ENCODE assay signal across 11 cellular contexts in genomic region chr20:49786671-49787370, GRCh38. TPM values are rescaled to one million over a fixed set of nuclear protein-coding genes. Genes with fewer than 3 reads are reported as not detected.
A peak's percentile ranks its signal among the peaks of the same experiment; 100 is the strongest.
DNase-seq lines count a peak whose midpoint lies in the region; ATAC-seq, FAIRE-seq and TF ChIP-seq lines count a peak whose summit lies in the region.
"Had no signal": no experiment of that assay in that cellular context is flagged by ENCODE, and none has a peak within 500 bp of the region (broad histone marks: within the 10 kb centered on the region; RNA-seq: fewer than 3 reads in every experiment).

No MANE protein-coding gene starts in this region.

- 93% methylated on average over 7 of the region's 7 CpGs for WGBS in GM12878 (ENCODE audit: insufficient coverage, insufficient replicate concordance, low lambda C conversion rate, missing lambda C conversion rate)

- intact Hi-C loops in GM12878 (cut with micrococcal nuclease; ENCODE audit: unreplicated experiment), result loop anchor here (1.0 kb wide), 1 partner anchor 36 kb away; no protein-coding TSS in a partner anchor
- intact Hi-C loops in lower lobe of right lung (cut with DNase I), result no loop called here

- FAIRE-seq in GM12878 (lab: Jason Lieb, UNC), result no peak

- H3K27ac ChIP-seq in KMS-11, result no peak overlapping the region; the same call in 1 of the 2 replicates
- no peak overlapping the region for H3K27ac ChIP-seq in GM12878 (ENCODE audit: control insufficient read depth, insufficient read depth)
- H3K27ac ChIP-seq in lower lobe of right lung, result peak overlapping the region; percentile 4

- H3K4me3 ChIP-seq in BE2C (ENCODE audit: low read depth, low read length) (no peak overlapping the region), KMS-11 (IDR thresholded peaks at IDR 0.05; ENCODE audit: insufficient read depth, low read depth, low read length) (no peak overlapping the region), GM12878 (no peak overlapping the region; the same call in 1 of the 2 replicates), lower lobe of right lung (no peak overlapping the region)
- H3K4me3 ChIP-seq: colonic mucosa had no signal

- H3K36me3 ChIP-seq in BE2C (no peaks in the 10 kb centered on the region), KMS-11 (ENCODE audit: insufficient read depth) (no peaks in the 10 kb centered on the region), GM12878 (ENCODE audit: control insufficient read depth in 2 of 2, insufficient read depth in 2 of 2, low read length in 1 of 2) (no peaks in the 10 kb centered on the region), lower lobe of right lung (no peaks in the 10 kb centered on the region)
- H3K36me3 ChIP-seq: colonic mucosa had no signal

- ATAC-seq in GM12878, result 0 out of 3 replicates have a peak, but pooled peaks have one; percentile 8
- ATAC-seq in lower lobe of right lung, result no peak
- ATAC-seq: activated T-cell treated with anti-CD3 and anti-CD28 coated beads, Interleukin-2, amount 50 U/mL, for 72 hours had no signal

- H3K4me2 ChIP-seq in KMS-11, result peak overlapping the region; percentile 79
- peak overlapping the region; percentile 100 for H3K4me2 ChIP-seq in GM12878 (ENCODE audit: control insufficient read depth, insufficient read depth)

- in situ Hi-C loops in GM12878 (cut with MboI), result no loop called here

- peak; percentile 47 for TF ChIP-seq CTCF in BE2C (IDR thresholded peaks at IDR 0.05; ENCODE audit: low read depth, low read length)
- peak; percentile 45 for TF ChIP-seq CTCF in KMS-11 (conservative IDR thresholded peaks at IDR 0.05; ENCODE audit: low read depth, low read length)
- peak in 1 of 3 experiments; percentile 22; a peak in 2 of 6 replicates for TF ChIP-seq CTCF in GM12878 (IDR thresholded peaks at IDR 0.05 in 2 of 3, conservative IDR thresholded peaks at IDR 0.05 in 1 of 3; ENCODE audit: control insufficient read depth in 2 of 3, extremely low read depth in 1 of 3, insufficient read depth in 1 of 3, low read depth in 3 of 3, low read length in 3 of 3)
- peak; percentile 23 for TF ChIP-seq CTCF in lower lobe of right lung (IDR thresholded peaks at IDR 0.05)

- no peaks in the 10 kb centered on the region for H3K27me3 ChIP-seq in BE2C
- H3K27me3 ChIP-seq in KMS-11 (ENCODE audit: insufficient read depth, low read depth), result peaks cover 16% of the 10 kb centered on the region; the same call in 1 of the 2 replicates
- H3K27me3 ChIP-seq in GM12878 (replicated peaks in 1 of 2; ENCODE audit: control insufficient read depth in 2 of 2, insufficient read depth in 2 of 2, low read length in 1 of 2), result no peaks in the 10 kb centered on the region
- no peaks in the 10 kb centered on the region for H3K27me3 ChIP-seq in lower lobe of right lung (ENCODE audit: low read depth)
- H3K27me3 ChIP-seq: colonic mucosa had no signal

- RAD21 ChIA-PET in GM12878 (lab: Charles Lee; ENCODE audit: unreplicated experiment), result interaction anchor here (1.2 to 3.4 kb wide), 7 partner anchors 11 to 176 kb away, joined by 3 to 22 read pairs (median 5); no protein-coding TSS in a partner anchor

- CTCF ChIA-PET in GM12878 (lab: Yijun Ruan, JAX), result interaction anchor here (0.7 to 2.4 kb wide), 7 partner anchors 11 to 162 kb away, joined by 3 to 17 read pairs (median 5); no protein-coding TSS in a partner anchor

- H3K9ac ChIP-seq in KMS-11, result no peak overlapping the region; the same call in 1 of the 2 replicates
- no peak overlapping the region; the same call in 1 of the 2 replicates for H3K9ac ChIP-seq in GM12878 (ENCODE audit: control insufficient read depth, insufficient read depth, low read length)

- TF ChIP-seq RAD21 in GM12878 (IDR thresholded peaks at IDR 0.05; ENCODE audit: insufficient read depth, low read depth, low read length), result 0 out of 2 replicates have a peak, but pooled peaks have one; percentile 9

- TF ChIP-seq POLR2A in GM12878 (IDR thresholded peaks at IDR 0.05; ENCODE audit: low read depth, low read length), result no peak

- no peaks in the 10 kb centered on the region for H3K4me1 ChIP-seq in BE2C
- peaks cover 35% of the 10 kb centered on the region for H3K4me1 ChIP-seq in KMS-11 (ENCODE audit: low read depth, poor library complexity, severe bottlenecking)
- peaks cover 22% of the 10 kb centered on the region for H3K4me1 ChIP-seq in GM12878 (ENCODE audit: control insufficient read depth, insufficient read depth, low read length)
- peaks cover 24% of the 10 kb centered on the region for H3K4me1 ChIP-seq in lower lobe of right lung
- H3K4me1 ChIP-seq: colonic mucosa had no signal

- TF ChIP-seq EP300 in GM12878 (IDR thresholded peaks at IDR 0.05; ENCODE audit: borderline replicate concordance in 1 of 2, control insufficient read depth in 1 of 2, low read depth in 2 of 2, low read length in 2 of 2), result no peak

- BruUV-seq in GM12878 (replicated peaks; lab: Mats Ljungman, UMichigan), result no TSS peak

- H2AFZ ChIP-seq in KMS-11 (ENCODE audit: low read depth) (peak overlapping the region; percentile 51; the same call in 1 of the 2 replicates), GM12878 (ENCODE audit: control insufficient read depth, low read depth, low read length) (no peak overlapping the region)

- SMC1A ChIA-PET in GM12878 (lab: Charles Lee; ENCODE audit: uncharacterized antibody, unreplicated experiment), result interaction anchor here (1.0 to 2.5 kb wide), 11 partner anchors 10 to 157 kb away, joined by 3 to 24 read pairs (median 4); no protein-coding TSS in a partner anchor

- H3K79me2 ChIP-seq in KMS-11 (ENCODE audit: insufficient read depth, low read depth) (no peaks in the 10 kb centered on the region), GM12878 (ENCODE audit: control insufficient read depth, insufficient read depth, low read length) (no peaks in the 10 kb centered on the region)

- H4K20me1 ChIP-seq in KMS-11 (ENCODE audit: insufficient read depth), result no peaks in the 10 kb centered on the region
- no peaks in the 10 kb centered on the region for H4K20me1 ChIP-seq in GM12878 (ENCODE audit: control insufficient read depth, insufficient read depth)

- no peaks in the 10 kb centered on the region for H3K9me3 ChIP-seq in BE2C
- no peaks in the 10 kb centered on the region for H3K9me3 ChIP-seq in GM12878 (replicated peaks; ENCODE audit: control insufficient read depth, insufficient read depth, low read length)
- no peaks in the 10 kb centered on the region for H3K9me3 ChIP-seq in lower lobe of right lung
- H3K9me3 ChIP-seq: colonic mucosa had no signal

- POLR2A ChIA-PET in GM12878 (lab: Charles Lee), result interaction anchor here (1.2 to 6.5 kb wide), 2 partner anchors 10 to 15 kb away, joined by 6 to 34 read pairs; no protein-coding TSS in a partner anchor

- DNase-seq in BE2C (no peak), GM12878 (ENCODE audit: low read depth, low spot score) (no peak), lower lobe of right lung (no peak), dedifferentiated amniotic fluid mesenchymal stem cell (ENCODE audit: extremely low spot score) (no peak), NCI-H187 treated with DMSO at 0.1 percent for 48 hours (lab: John Stamatoyannopoulos, UW) (no peak), foreskin melanocyte (no peak)
- no peak for DNase-seq in stimulated activated CD4-positive, alpha-beta T cell treated with anti-CD3 and anti-CD28 coated beads, Interleukin-4, amount 100 ng/mL, for 4 hours
- DNase-seq: activated T-cell treated with anti-CD3 and anti-CD28 coated beads, Interleukin-2, amount 50 U/mL, for 72 hours; colonic mucosa; NCI-H226 had no signal

TF ChIP-seq in GM12878, 131 proteins besides CTCF, POLR2A, EP300 and RAD21:
- TF ChIP-seq HCFC1 (IDR thresholded peaks at IDR 0.05; ENCODE audit: low read length) (no peak), ZNF217 (IDR thresholded peaks at IDR 0.05) (0 out of 2 replicates have a peak, but pooled peaks have one; percentile 44)

RNA-seq across cellular contexts. Expression of gene SLC9A8, which starts 25.8 kb away (rescaled TPM):
- polyA plus RNA-seq in BE2C (2012; ENCODE audit: insufficient read depth, insufficient read length, low read depth), result 4.5 TPM
- 52.8 and 65.8 TPM in 2 replicates for total RNA-seq in GM12878 (2013; cell fraction: nucleolus; rRNA removed)
- total RNA-seq in GM12878 (2014; rRNA removed), result 11.7 and 15.5 TPM in 2 replicates
- total RNA-seq in GM12878 (2014; rRNA removed; fragmentation: Illumina TruSeq; extraction: Trizol), result 7.8 and 8.8 TPM in 2 replicates
- 11.5 and 11.8 TPM in 2 replicates for total RNA-seq in GM12878 (2021)
- polyA plus RNA-seq in GM12878 (2011; ENCODE audit: low read depth), result 4.4 TPM
- polyA plus RNA-seq in GM12878 (2011; rRNA removed), result 3.0 and 5.1 TPM in 2 replicates
- polyA plus RNA-seq in GM12878 (2011; cell fraction: cytosol; rRNA removed), result 4.5 TPM in 2 replicates
- 23.5 and 26.3 TPM in 2 replicates for polyA plus RNA-seq in GM12878 (2011; cell fraction: nucleus; rRNA removed)
- polyA plus RNA-seq in GM12878 (2012), result 7.2 and 8.6 TPM in 2 replicates
- 6.5 and 8.2 TPM in 2 replicates for polyA plus RNA-seq in GM12878 (2014; fragmentation: Illumina TruSeq; extraction: Trizol)
- polyA plus RNA-seq in GM12878 (2014; fragmentation: Nextera tagmentation; extraction: Ambion mirVana), result under 1 TPM; 0.40 to 0.53 TPM
- polyA plus RNA-seq in GM12878 (2014; rRNA removed), result 8.9 and 9.5 TPM in 2 replicates
- polyA plus RNA-seq in GM12878 (2016; fragmentation: Nextera tagmentation; extraction: Ambion mirVana), result 1 to 10 TPM; 4.7 to 4.9 TPM
- polyA minus RNA-seq in GM12878 (2011; rRNA and poly(A)+ RNA removed), result 36.6 and 38.0 TPM in 2 replicates
- 1.6 and 1.9 TPM in 2 replicates for polyA minus RNA-seq in GM12878 (2011; cell fraction: cytosol; rRNA and poly(A)+ RNA removed)
- polyA minus RNA-seq in GM12878 (2011; cell fraction: nucleus; rRNA and poly(A)+ RNA removed), result 29.6 and 48.5 TPM in 2 replicates
- total RNA-seq in lower lobe of right lung, result 17.7 TPM
